ENCODE assay signal across 23 cellular contexts in genomic region chr5:10151656-10152055, GRCh38.
"Had no signal": no experiment of that assay in that cellular context is flagged by ENCODE, and none has a peak within 500 bp of the region (broad histone marks: within the 10 kb centered on the region; RNA-seq: fewer than 3 reads in every experiment).

No MANE protein-coding gene starts in this region.

- H3K27ac ChIP-seq: heart right ventricle, left ventricle myocardium inferior, right lobe of liver, testis, transverse colon had no signal

- H3K4me3 ChIP-seq: heart right ventricle, left ventricle myocardium inferior, lung, mucosa of descending colon, right lobe of liver, testis, transverse colon had no signal

- H3K36me3 ChIP-seq: heart right ventricle, left ventricle myocardium inferior, right lobe of liver, transverse colon had no signal

- H3K4me1 ChIP-seq: heart right ventricle, left ventricle myocardium inferior, right lobe of liver, testis, transverse colon had no signal

- DNase-seq: activated CD4-positive, alpha-beta T cell treated with anti-CD3 and anti-CD28 coated beads for 1 hour; activated CD4-positive, alpha-beta T cell treated with anti-CD3 and anti-CD28 coated beads, Interleukin-2, amount 50 U/mL, for 1 hour; activated CD8-positive, alpha-beta T cell treated with anti-CD3 and anti-CD28 coated beads for 36 hours; activated gamma-delta T cell treated with Interleukin-2 at 50 U/mL for 16 hours; activated naive CD4-positive, alpha-beta T cell treated with anti-CD3 and anti-CD28 coated beads, Interleukin-2, amount 50 U/mL, for 16 hours; activated T-cell treated with anti-CD3 and anti-CD28 coated beads, Interleukin-2, amount 50 U/mL, for 4 hours; amniotic stem cell; central memory CD4-positive, alpha-beta T cell; effector CD8-positive, alpha-beta T cell; foreskin melanocyte; heart right ventricle; left ventricle myocardium inferior; mucosa of descending colon; right lobe of liver; stimulated activated CD4-positive, alpha-beta T cell treated with anti-CD3 and anti-CD28 coated beads, Interleukin-2, amount 100 ng/mL, for 48 hours; stimulated activated naive CD4-positive, alpha-beta T cell treated with Interleukin-2 at 50 U/mL for 16 hours; T-helper 2 cell; testis; transverse colon had no signal

- H3K27me3 ChIP-seq: right lobe of liver, testis, transverse colon had no signal

- H3K9me3 ChIP-seq: heart right ventricle, left ventricle myocardium inferior, mucosa of descending colon, right lobe of liver, testis, transverse colon had no signal

- FAIRE-seq: astrocyte, endometrium, islet of Langerhans had no signal
